In the genomic region with DNA sequence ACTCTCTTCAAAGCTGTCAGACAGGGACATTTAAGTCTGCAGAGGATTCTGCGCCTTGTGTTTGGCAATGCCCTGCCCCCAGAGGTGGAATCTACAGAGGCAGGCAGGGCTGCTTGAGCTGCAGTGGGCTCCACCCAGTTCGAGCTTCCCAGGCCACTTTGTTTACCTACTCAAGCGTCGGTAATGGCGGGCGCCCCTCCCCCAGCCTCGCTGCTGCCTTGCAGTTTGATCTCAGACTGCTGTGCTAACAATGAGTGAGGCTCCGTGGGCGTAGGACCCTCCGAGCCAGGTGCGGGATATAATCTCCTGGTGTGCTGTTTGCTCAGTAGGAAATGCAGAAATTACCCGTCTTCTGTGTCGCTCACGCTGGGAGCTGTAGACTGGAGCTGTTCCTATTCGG, we compare ENCODE assay signal across 3 cellular contexts. TPM values are rescaled to one million over a fixed set of nuclear protein-coding genes. Genes with fewer than 3 reads are reported as not detected.
"Had no signal": no experiment of that assay in that cellular context is flagged by ENCODE, and none has a peak within 500 bp of the region (broad histone marks: within the 10 kb centered on the region; RNA-seq: fewer than 3 reads in every experiment).

No MANE protein-coding gene starts in this region.

RNA-seq across cellular contexts. Expression of a gene that starts 40.3 kb away (rescaled TPM):
- total RNA-seq: esophagus mucosa, esophagus squamous epithelium, gastrocnemius medialis had no signal
